In the genomic region with DNA sequence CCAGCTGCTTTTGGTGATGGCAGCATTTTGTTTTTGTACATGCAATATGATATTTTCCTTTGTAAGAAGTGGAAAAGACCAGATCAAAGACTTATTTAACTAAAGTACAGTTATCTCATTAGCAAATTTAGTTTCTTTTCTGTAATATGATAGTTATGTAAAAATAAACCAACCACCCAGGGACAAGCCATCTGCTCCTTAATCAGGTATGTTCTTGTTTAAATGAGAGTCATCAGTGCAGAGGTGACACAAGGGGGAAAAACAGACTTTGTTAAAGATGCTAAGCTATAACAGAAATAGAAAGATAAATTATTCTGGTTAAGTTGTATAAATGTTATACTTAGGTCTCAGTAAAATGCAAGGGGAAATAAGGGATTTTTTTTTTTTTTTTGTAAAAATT, we compare ENCODE assay signal across 13 cellular contexts.
DNase-seq lines count a peak whose midpoint lies in the region; ATAC-seq lines count a peak whose summit lies in the region.
"Had no signal": no experiment of that assay in that cellular context is flagged by ENCODE, and none has a peak within 500 bp of the region (broad histone marks: within the 10 kb centered on the region; RNA-seq: fewer than 3 reads in every experiment).

No MANE protein-coding gene starts in this region.

- DNase-seq in NCI-H128 (lab: John Stamatoyannopoulos, UW; ENCODE audit: unreplicated experiment): peak; percentile 2
- peak; percentile 93 for DNase-seq in NCI-H2171 treated with DMSO at 0.1 percent for 48 hours (lab: John Stamatoyannopoulos, UW)
- DNase-seq in cerebellar nuclear complex (lab: John Stamatoyannopoulos, UW): peak; percentile 24 to 39
- DNase-seq in HUDEP-2 (lab: John Stamatoyannopoulos, UW; ENCODE audit: unreplicated experiment in 76 of 76): no peak
- DNase-seq in NCI-H2227 (lab: John Stamatoyannopoulos, UW; ENCODE audit: unreplicated experiment): no peak
- DNase-seq: BE2C; CD4-positive, alpha-beta memory T cell; DMS53; GOT3; H9 had no signal

- no peak for ATAC-seq in GM21423 (IDR thresholded peaks at IDR 0.05; ENCODE audit: unreplicated experiment)
- ATAC-seq: A549, HepG2 had no signal

Comparison
In these comparisons a context has a peak if more than half of its experiments do, and no peak if none do; other contexts are left out.
1. DNase-seq: peak in NCI-H128 (single experiment), NCI-H2171 treated with DMSO at 0.1 percent for 48 hours (single experiment) and cerebellar nuclear complex (2 of 2); none in HUDEP-2 (0 of 76) and NCI-H2227 (single experiment).